ENCODE assay signal across 27 cellular contexts in the genomic region with DNA sequence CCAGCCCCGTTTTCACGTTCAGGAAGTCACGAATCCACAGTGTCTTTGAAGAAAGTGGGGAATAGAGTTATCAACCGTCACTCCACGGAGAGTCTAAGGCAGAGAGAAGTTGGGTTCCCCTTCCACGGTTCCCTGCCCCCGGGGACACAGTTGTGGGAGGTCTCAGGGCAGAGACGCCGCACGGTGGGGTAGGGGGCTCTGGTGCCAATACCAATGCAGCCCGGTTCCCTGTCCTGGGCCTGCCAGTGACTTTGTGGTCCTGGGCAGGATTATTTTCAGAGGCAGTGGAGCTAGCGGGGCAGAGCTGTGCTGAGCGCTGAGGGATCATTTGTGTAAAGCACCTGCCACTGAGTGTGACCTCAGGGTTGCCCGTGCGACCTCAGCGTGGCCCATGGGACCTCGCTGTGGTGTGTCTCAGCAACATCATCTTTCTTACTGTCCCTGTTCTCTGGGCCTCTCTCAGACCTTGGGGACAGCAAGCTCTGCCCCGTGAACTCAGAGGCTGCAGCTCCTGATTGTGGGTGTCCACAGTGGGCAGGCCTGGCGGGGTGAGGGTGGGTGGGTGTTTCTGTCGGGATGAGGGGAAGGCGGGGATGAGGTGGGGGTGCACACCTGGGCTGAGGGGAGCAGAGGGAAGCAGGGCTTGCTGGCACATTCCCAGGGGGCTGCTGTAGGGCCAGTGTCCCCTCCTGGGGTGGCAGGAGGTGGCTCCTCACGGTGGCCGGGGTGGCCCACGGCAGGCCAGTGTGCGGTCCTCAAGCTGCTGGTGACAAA.
DNase-seq lines count a peak whose midpoint lies in the region; ATAC-seq and TF ChIP-seq lines count a peak whose summit lies in the region.
"Had no signal": no experiment of that assay in that cellular context is flagged by ENCODE, and none has a peak within 500 bp of the region (broad histone marks: within the 10 kb centered on the region; RNA-seq: fewer than 3 reads in every experiment).

No MANE protein-coding gene starts in this region.

- H3K27ac Mint-ChIP-seq in chondrocyte (ENCODE audit: unreplicated experiment) (no peak overlapping the region), neural crest cell (ENCODE audit: unreplicated experiment) (peak overlapping the region; percentile 88)
- H3K27ac Mint-ChIP-seq: activated CD4-positive, alpha-beta T cell treated with anti-CD3 and anti-CD28 coated beads, Interleukin-2, amount 10 ng/mL, durations not matched to agents 24 days and 14 days; activated CD8-positive, alpha-beta memory T cell treated with anti-CD3 and anti-CD28 coated beads, Interleukin-2, amount 10 ng/mL, durations not matched to agents 7 days and 5 days; activated T-cell treated with anti-CD3 and anti-CD28 coated beads, Interleukin-2, amount 50 U/mL, for 72 hours had no signal

- H3K9me3 Mint-ChIP-seq in chondrocyte (ENCODE audit: low read depth): no peaks in the 10 kb centered on the region
- no peaks in the 10 kb centered on the region for H3K9me3 Mint-ChIP-seq in neural crest cell
- H3K9me3 Mint-ChIP-seq: activated CD4-positive, alpha-beta T cell treated with anti-CD3 and anti-CD28 coated beads, Interleukin-2, amount 10 ng/mL, durations not matched to agents 24 days and 14 days; activated T-cell treated with anti-CD3 and anti-CD28 coated beads, Interleukin-2, amount 50 U/mL, for 72 hours; naive B cell had no signal

- 73 to 84% methylated on average over 13 to 18 of the region's 25 CpGs for WGBS in thyroid gland, 2 donors

- H3K4me1 Mint-ChIP-seq in chondrocyte (ENCODE audit: low read depth): no peaks in the 10 kb centered on the region
- peaks cover 18% of the 10 kb centered on the region for H3K4me1 Mint-ChIP-seq in neural crest cell

- no peak overlapping the region for H3K4me3 ChIP-seq in thyroid gland (replicated peaks in 1 of 3)
- H3K4me3 ChIP-seq: HAP-1, pancreas, Peyer's patch, SJCRH30, upper lobe of left lung had no signal

- H3K36me3 Mint-ChIP-seq in chondrocyte (ENCODE audit: low read depth) (no peaks in the 10 kb centered on the region), neural crest cell (ENCODE audit: low read depth) (no peaks in the 10 kb centered on the region)
- H3K36me3 Mint-ChIP-seq: naive B cell had no signal

- ATAC-seq in Right ventricle myocardium inferior: no peak
- no peak for ATAC-seq in left cardiac atrium
- ATAC-seq: activated CD8-positive, alpha-beta memory T cell treated with anti-CD3 and anti-CD28 coated beads, Interleukin-2, amount 10 ng/mL, durations not matched to agents 7 days and 5 days; activated T-cell treated with anti-CD3 and anti-CD28 coated beads, Interleukin-2, amount 50 U/mL, for 72 hours; sciatic nerve had no signal

- no peak for TF ChIP-seq CTCF in chondrocyte (IDR thresholded peaks at IDR 0.05)
- no peak for TF ChIP-seq CTCF in neural crest cell (conservative IDR thresholded peaks at IDR 0.05)
- no peak for TF ChIP-seq CTCF in thyroid gland (IDR thresholded peaks at IDR 0.05)

- H3K4me3 Mint-ChIP-seq in chondrocyte (ENCODE audit: unreplicated experiment) (no peak overlapping the region), neural crest cell (no peak overlapping the region)
- H3K4me3 Mint-ChIP-seq: activated CD4-positive, alpha-beta T cell treated with anti-CD3 and anti-CD28 coated beads, Interleukin-2, amount 10 ng/mL, durations not matched to agents 24 days and 14 days; activated CD8-positive, alpha-beta memory T cell treated with anti-CD3 and anti-CD28 coated beads, Interleukin-2, amount 10 ng/mL, durations not matched to agents 7 days and 5 days; activated T-cell treated with anti-CD3 and anti-CD28 coated beads, Interleukin-2, amount 50 U/mL, for 72 hours; naive B cell had no signal

- TF ChIP-seq POLR2A in thyroid gland (IDR thresholded peaks at IDR 0.05): no peak

- H3K27ac ChIP-seq in thyroid gland: peak overlapping the region; percentile 68 to 77 (median 76)
- H3K27ac ChIP-seq: pancreas, Peyer's patch, SJCRH30 had no signal

- H3K27me3 Mint-ChIP-seq in chondrocyte (ENCODE audit: low read depth) (no peaks in the 10 kb centered on the region), neural crest cell (ENCODE audit: low read depth) (no peaks in the 10 kb centered on the region)
- H3K27me3 Mint-ChIP-seq: activated CD4-positive, alpha-beta T cell treated with anti-CD3 and anti-CD28 coated beads, Interleukin-2, amount 10 ng/mL, durations not matched to agents 24 days and 14 days; activated CD8-positive, alpha-beta memory T cell treated with anti-CD3 and anti-CD28 coated beads, Interleukin-2, amount 10 ng/mL, durations not matched to agents 7 days and 5 days; naive B cell had no signal

- peaks cover 44 to 60% of the 10 kb centered on the region in 2 donors for H3K4me1 ChIP-seq in thyroid gland
- H3K4me1 ChIP-seq: pancreas, SJCRH30 had no signal

- H3K9me3 ChIP-seq in thyroid gland: no peaks in the 10 kb centered on the region
- H3K9me3 ChIP-seq: Caco-2, HAP-1, pancreas, Peyer's patch, SJCRH30, upper lobe of left lung had no signal

- intact Hi-C loops in Right ventricle myocardium inferior (cut with DNase I) (no loop called here), left cardiac atrium (cut with DNase I) (no loop called here), thyroid gland (cut with DNase I) (no loop called here)

- DNase-seq in Right ventricle myocardium inferior (ENCODE audit: missing footprints): peak; percentile 66
- no peak for DNase-seq in left cardiac atrium
- peak; percentile 81 for DNase-seq in chondrocyte (ENCODE audit: low spot score)
- DNase-seq in neural crest cell (ENCODE audit: low read depth, low spot score): no peak
- DNase-seq in thyroid gland: no peak
- DNase-seq in NCI-H2029 (lab: John Stamatoyannopoulos, UW): no peak
- DNase-seq in NCI-H1930 (lab: John Stamatoyannopoulos, UW): no peak
- DNase-seq in iPS-NIHi7 (ENCODE audit: extremely low spot score): no peak
- DNase-seq: activated CD4-positive, alpha-beta T cell treated with anti-CD3 and anti-CD28 coated beads, Interleukin-2, amount 10 ng/mL, durations not matched to agents 24 days and 14 days; activated CD8-positive, alpha-beta memory T cell treated with anti-CD3 and anti-CD28 coated beads, Interleukin-2, amount 10 ng/mL, durations not matched to agents 7 days and 5 days; activated naive CD4-positive, alpha-beta T cell treated with Interleukin-2 at 50 U/mL for 16 hours; activated T-cell treated with anti-CD3 and anti-CD28 coated beads, Interleukin-2, amount 50 U/mL, for 72 hours; Caco-2; cortex of kidney; Kasumi-1; kidney glomerular epithelial cell; mammary epithelial cell; naive B cell; NCI-H2171; NCI-H526 treated with DMSO at 0.1 percent for 48 hours; Peyer's patch; SJCRH30; stimulated activated CD4-positive, alpha-beta T cell treated with anti-CD3 and anti-CD28 coated beads, Interleukin-15, amount 100 ng/mL, for 24 hours had no signal

- no peaks in the 10 kb centered on the region for H3K27me3 ChIP-seq in thyroid gland
- H3K27me3 ChIP-seq: pancreas, Peyer's patch, SJCRH30, upper lobe of left lung had no signal

- H3K36me3 ChIP-seq in thyroid gland: no peaks in the 10 kb centered on the region
- H3K36me3 ChIP-seq: HAP-1, SJCRH30 had no signal

Comparison
In these comparisons a context has a peak if more than half of its experiments do, and no peak if none do; other contexts are left out.
1. DNase-seq: peak in Right ventricle myocardium inferior (single experiment) and chondrocyte (single experiment); none in left cardiac atrium (single experiment), neural crest cell (single experiment), thyroid gland (0 of 2), NCI-H2029 (single experiment), NCI-H1930 (0 of 2) and iPS-NIHi7 (single experiment).